In genomic region chr14:83568141-83568540, GRCh38 we compare ENCODE assay signal across 16 cellular contexts.
A peak's percentile ranks its signal among the peaks of the same experiment; 100 is the strongest.
DNase-seq lines count a peak whose midpoint lies in the region; ATAC-seq and TF ChIP-seq lines count a peak whose summit lies in the region.
"Had no signal": no experiment of that assay in that cellular context is flagged by ENCODE, and none has a peak within 500 bp of the region (broad histone marks: within the 10 kb centered on the region; RNA-seq: fewer than 3 reads in every experiment).

No MANE protein-coding gene starts in this region.

- H3K4me3 ChIP-seq in fibroblast of mammary gland (ENCODE audit: control insufficient read depth, low read depth, low read length) = no peak overlapping the region
- H3K4me3 ChIP-seq: BLaER1 treated with 17β-estradiol and CSF1 and Interleukin-3, amounts not matched to agents 10 nM and 100 nM; GM12878 had no signal

- no peak for ATAC-seq in HG02884 (IDR thresholded peaks at IDR 0.05; ENCODE audit: unreplicated experiment)
- ATAC-seq: GM12878, HepG2 had no signal

- no peak for TF ChIP-seq CTCF in fibroblast of mammary gland (conservative IDR thresholded peaks at IDR 0.05; ENCODE audit: control insufficient read depth, insufficient read depth, low read depth, low read length)

- peak; percentile 16 for DNase-seq in HCEC 1CT
- peak; percentile 73 for DNase-seq in amniotic epithelial cell (ENCODE audit: low read depth)
- peak; percentile 34 for DNase-seq in fibroblast of mammary gland (ENCODE audit: low read depth)
- DNase-seq in iris pigment epithelial cell (ENCODE audit: low read depth) = peak; percentile 86
- no peak for DNase-seq in activated CD4-positive, alpha-beta T cell treated with anti-CD3 and anti-CD28 coated beads for 1 hour
- DNase-seq in HT-29 (ENCODE audit: low spot score) = no peak
- DNase-seq: 8988T; Calu3; CD4-positive, CD25-positive, alpha-beta regulatory T cell; DMS 273 treated with DMSO at 0.1 percent for 48 hours; GOT3; H9 had no signal

Comparison
In these comparisons a context has a peak if more than half of its experiments do, and no peak if none do; other contexts are left out.
1. DNase-seq: peak in HCEC 1CT (single experiment), amniotic epithelial cell (single experiment), fibroblast of mammary gland (single experiment) and iris pigment epithelial cell (single experiment); none in activated CD4-positive, alpha-beta T cell treated with anti-CD3 and anti-CD28 coated beads for 1 hour (single experiment) and HT-29 (single experiment).